In genomic region chr5:93586948-93587918, GRCh38 we compare ENCODE assay signal across 10 cellular contexts. TPM values are rescaled to one million over a fixed set of nuclear protein-coding genes. Genes with fewer than 3 reads are reported as not detected.
DNase-seq lines count a peak whose midpoint lies in the region; ATAC-seq and TF ChIP-seq lines count a peak whose summit lies in the region.
"Had no signal": no experiment of that assay in that cellular context is flagged by ENCODE, and none has a peak within 500 bp of the region (broad histone marks: within the 10 kb centered on the region; RNA-seq: fewer than 3 reads in every experiment).

No MANE protein-coding gene starts in this region.

- H3K9ac ChIP-seq in SK-N-MC (ENCODE audit: insufficient read length) (peak overlapping the region; percentile 76), neural progenitor cell (no peak overlapping the region)

- H3K4me3 Mint-ChIP-seq in CD4-positive, alpha-beta memory T cell = peak overlapping the region in 6 of 8 donors; percentile 39 to 64 (median 47)
- H3K4me3 Mint-ChIP-seq in neural progenitor cell = peak overlapping the region; percentile 97

- CTCF ChIA-PET in CD4-positive, alpha-beta memory T cell (lab: Charles Lee; ENCODE audit: partially characterized antibody) = interaction anchor here (0.7 to 1.3 kb wide), 3 partner anchors 12 to 14 kb away, joined by 3 to 5 read pairs (median 4); no protein-coding TSS in a partner anchor

- ATAC-seq in GM18519 (IDR thresholded peaks at IDR 0.05; ENCODE audit: low FRiP score, unreplicated experiment) = no peak

- H3K36me3 Mint-ChIP-seq in CD4-positive, alpha-beta memory T cell = peaks cover 3 to 5% of the 10 kb centered on the region in 2 donors
- peaks cover 58% of the 10 kb centered on the region for H3K36me3 Mint-ChIP-seq in neural progenitor cell

- peaks cover 19% of the 10 kb centered on the region for H3K4me1 ChIP-seq in CD4-positive, alpha-beta memory T cell (ENCODE audit: insufficient read depth, low read length)
- H3K4me1 ChIP-seq in neural progenitor cell = peaks cover 11% of the 10 kb centered on the region

- no peak overlapping the region for H2AFZ ChIP-seq in neural progenitor cell (replicated peaks)

- no peak overlapping the region for H3K27ac ChIP-seq in CD4-positive, alpha-beta memory T cell (ENCODE audit: low read depth, low read length)
- H3K27ac ChIP-seq in SK-N-MC (0 out of 2 replicates have a peak overlapping the region, but pooled peaks have one; percentile 22), neural progenitor cell (no peak overlapping the region)
- H3K27ac ChIP-seq: epithelial cell of prostate had no signal

- H3K4me3 ChIP-seq in CD4-positive, alpha-beta memory T cell (ENCODE audit: low read length in 2 of 2) = no peak overlapping the region
- peak overlapping the region; percentile 86 for H3K4me3 ChIP-seq in SK-N-MC
- peak overlapping the region; percentile 68 for H3K4me3 ChIP-seq in epithelial cell of proximal tubule (ENCODE audit: low read depth, low read length)
- peak overlapping the region; percentile 82 for H3K4me3 ChIP-seq in neural progenitor cell

- peaks cover 11 to 26% (median 13%) of the 10 kb centered on the region in 4 donors for H3K4me1 Mint-ChIP-seq in CD4-positive, alpha-beta memory T cell
- peaks cover 41% of the 10 kb centered on the region for H3K4me1 Mint-ChIP-seq in neural progenitor cell

- peaks cover 23% of the 10 kb centered on the region for H3F3A ChIP-seq in neural progenitor cell (ENCODE audit: low read depth)

- TF ChIP-seq CTCF in epithelial cell of proximal tubule (conservative IDR thresholded peaks at IDR 0.05; ENCODE audit: low read depth, low read length) (no peak), neural progenitor cell (IDR thresholded peaks at IDR 0.05) (no peak)

- H3K27me3 Mint-ChIP-seq in CD4-positive, alpha-beta memory T cell = peaks cover 44 to 56% of the 10 kb centered on the region in 2 donors
- H3K27me3 Mint-ChIP-seq in neural progenitor cell (ENCODE audit: insufficient read depth, low read depth) = peaks cover 29% of the 10 kb centered on the region

- H3K36me3 ChIP-seq in CD4-positive, alpha-beta memory T cell (ENCODE audit: insufficient read depth, low read length) = no peaks in the 10 kb centered on the region
- peaks cover 9% of the 10 kb centered on the region; the same call in 1 of the 2 replicates for H3K36me3 ChIP-seq in SK-N-MC (ENCODE audit: insufficient read depth, low read length)
- H3K36me3 ChIP-seq in neural progenitor cell = no peaks in the 10 kb centered on the region

- H3K27me3 ChIP-seq in CD4-positive, alpha-beta memory T cell (ENCODE audit: insufficient read depth, low read length) = peaks cover 70% of the 10 kb centered on the region
- H3K27me3 ChIP-seq in neural progenitor cell = peaks cover 89% of the 10 kb centered on the region

- H3K4me2 ChIP-seq in neural progenitor cell = peak overlapping the region; percentile 86

- intact Hi-C loops in CD4-positive, alpha-beta memory T cell (cut with micrococcal nuclease) = loop anchor here (2.0 to 10.0 kb wide), 2 partner anchors 16 to 1028 kb away; partner anchors contain the start of genes KIAA0825 and SLF1

- peaks cover 26% of the 10 kb centered on the region for H3K79me2 ChIP-seq in neural progenitor cell (ENCODE audit: low read depth)

- peak overlapping the region in 5 of 7 donors; percentile 22 to 84 (median 82) for H3K27ac Mint-ChIP-seq in CD4-positive, alpha-beta memory T cell
- H3K27ac Mint-ChIP-seq in neural progenitor cell = peak overlapping the region; percentile 99

- peaks cover 0 to 24% (median 17%) of the 10 kb centered on the region in 8 donors for H3K9me3 Mint-ChIP-seq in CD4-positive, alpha-beta memory T cell
- H3K9me3 Mint-ChIP-seq in neural progenitor cell = peaks cover 6% of the 10 kb centered on the region

- POLR2A ChIA-PET in CD4-positive, alpha-beta memory T cell (lab: Charles Lee; ENCODE audit: partially characterized antibody) = interaction anchor here (0.9 to 1.2 kb wide), 2 partner anchors 13 to 34 kb away, joined by 3 to 4 read pairs; no protein-coding TSS in a partner anchor

- H4K20me1 ChIP-seq in neural progenitor cell (ENCODE audit: low read depth) = peaks cover 66% of the 10 kb centered on the region

- H3K9me3 ChIP-seq in CD4-positive, alpha-beta memory T cell (ENCODE audit: control insufficient read depth in 1 of 2, low read length in 2 of 2) = no peaks in the 10 kb centered on the region
- H3K9me3 ChIP-seq in SK-N-MC (ENCODE audit: low read depth, low read length) (no peaks in the 10 kb centered on the region), neural progenitor cell (ENCODE audit: low read depth) (no peaks in the 10 kb centered on the region)

- no peak for DNase-seq in CD4-positive, alpha-beta memory T cell
- DNase-seq in SK-N-MC (ENCODE audit: low read depth, low spot score) = no peak
- no peak for DNase-seq in epithelial cell of proximal tubule (ENCODE audit: low read depth)
- DNase-seq in neural progenitor cell (ENCODE audit: low spot score) = peak; percentile 63
- DNase-seq in NCI-H1417 treated with DMSO at 0.1 percent for 48 hours (lab: John Stamatoyannopoulos, UW) = no peak
- DNase-seq in stimulated activated CD4-positive, alpha-beta T cell treated with anti-CD3 and anti-CD28 coated beads, Interleukin-12 subunit alpha, Interleukin-12 subunit beta, amount 100 ng/mL, for 4 hours = no peak
- DNase-seq in AG08395 (ENCODE audit: low spot score) = no peak
- DNase-seq: activated CD4-positive, alpha-beta T cell treated with anti-CD3 and anti-CD28 coated beads, Interleukin-2, amount 50 U/mL, for 1 hour had no signal

RNA-seq across cellular contexts. Expression of gene NR2F1, which starts 4.2 kb away (rescaled TPM):
- not detected for total RNA-seq in CD4-positive, alpha-beta memory T cell
- not detected for polyA plus RNA-seq in CD4-positive, alpha-beta memory T cell
- total RNA-seq in epithelial cell of proximal tubule (12.6 and 14.8 TPM in 2 replicates), neural progenitor cell (ENCODE audit: low replicate concordance) (9.1 and 21.1 TPM in 2 replicates)

RNA-seq across cellular contexts. Expression of gene NR2F1-AS1, which starts 6.2 kb away (rescaled TPM):
- total RNA-seq in CD4-positive, alpha-beta memory T cell = not detected
- polyA plus RNA-seq in CD4-positive, alpha-beta memory T cell = not detected
- total RNA-seq in epithelial cell of proximal tubule (1.2 and 1.6 TPM in 2 replicates), neural progenitor cell (ENCODE audit: low replicate concordance) (8.3 and 9.3 TPM in 2 replicates)

Comparison
In these comparisons a context has a peak if more than half of its experiments do, and no peak if none do; other contexts are left out.
1. H3K4me3 ChIP-seq: peak in SK-N-MC (single experiment), epithelial cell of proximal tubule (single experiment) and neural progenitor cell (single experiment); none in CD4-positive, alpha-beta memory T cell (0 of 2).
2. RNA of gene NR2F1, which starts 4.2 kb away (total RNA-seq): 12.6 to 14.8 TPM in epithelial cell of proximal tubule and 9.1 to 21.1 TPM in neural progenitor cell; not detected in CD4-positive, alpha-beta memory T cell; every median in the first group is over 10 times any median in the second.